20 cellular contexts compared by ENCODE assay signal in genomic region chr3:132605374-132605792, GRCh38. TPM values are rescaled to one million over a fixed set of nuclear protein-coding genes. Genes with fewer than 3 reads are reported as not detected.
DNase-seq lines count a peak whose midpoint lies in the region; ATAC-seq and TF ChIP-seq lines count a peak whose summit lies in the region.
"Had no signal": no experiment of that assay in that cellular context is flagged by ENCODE, and none has a peak within 500 bp of the region (broad histone marks: within the 10 kb centered on the region; RNA-seq: fewer than 3 reads in every experiment).

No MANE protein-coding gene starts in this region.

- no peak overlapping the region for H3K4me3 Mint-ChIP-seq in GM23338
- no peak overlapping the region for H3K4me3 Mint-ChIP-seq in stimulated activated naive B cell treated with anti-CD40 and anti-IgM and Interleukin-4, amounts not matched to agents 10 μg/mL and 1 μg/mL and 100 μg/mL, for 72 hours
- H3K4me3 Mint-ChIP-seq: activated naive CD8-positive, alpha-beta T cell treated with anti-CD3 and anti-CD28 coated beads, Interleukin-2, amount 50 U/mL, for 24 hours; CD8-positive, alpha-beta T cell; stimulated activated naive CD8-positive, alpha-beta T cell treated with anti-CD3 and anti-CD28 coated beads, Interleukin-15, amount 100 ng/mL, for 72 hours had no signal

- no peaks in the 10 kb centered on the region; the same call in 2 of the 3 replicates for H3K9me3 Mint-ChIP-seq in GM23338
- H3K9me3 Mint-ChIP-seq in stimulated activated naive B cell treated with anti-CD40 and anti-IgM and Interleukin-4, amounts not matched to agents 10 μg/mL and 1 μg/mL and 100 μg/mL, for 72 hours: peaks cover 8 to 12% of the 10 kb centered on the region in 2 donors
- H3K9me3 Mint-ChIP-seq: activated naive CD8-positive, alpha-beta T cell treated with anti-CD3 and anti-CD28 coated beads, Interleukin-2, amount 50 U/mL, for 24 hours had no signal

- ATAC-seq in GM23338: peak; percentile 29; the same call in 2 of the 3 replicates
- peak; percentile 44 to 63 for ATAC-seq in left cardiac atrium
- no peak for ATAC-seq in stimulated activated naive B cell treated with anti-CD40 and anti-IgM and Interleukin-4, amounts not matched to agents 10 μg/mL and 1 μg/mL and 100 μg/mL, for 72 hours (replicated peaks)
- no peak for ATAC-seq in HG03432 (IDR thresholded peaks at IDR 0.05; ENCODE audit: unreplicated experiment)
- ATAC-seq: activated naive CD8-positive, alpha-beta T cell treated with anti-CD3 and anti-CD28 coated beads, Interleukin-2, amount 50 U/mL, for 24 hours; CD8-positive, alpha-beta T cell; stimulated activated naive CD8-positive, alpha-beta T cell treated with anti-CD3 and anti-CD28 coated beads, Interleukin-15, amount 100 ng/mL, for 72 hours had no signal

- no peaks in the 10 kb centered on the region for H4K20me1 ChIP-seq in GM23338 (replicated peaks; ENCODE audit: insufficient read depth)

- no peak overlapping the region for H2AFZ ChIP-seq in GM23338

- no peaks in the 10 kb centered on the region for H3K27me3 ChIP-seq in GM23338 (ENCODE audit: insufficient read depth)

- H3F3A ChIP-seq in GM23338 (replicated peaks; ENCODE audit: low read depth): no peaks in the 10 kb centered on the region

- H3K27ac Mint-ChIP-seq in GM23338: no peak overlapping the region
- no peak overlapping the region for H3K27ac Mint-ChIP-seq in stimulated activated naive B cell treated with anti-CD40 and anti-IgM and Interleukin-4, amounts not matched to agents 10 μg/mL and 1 μg/mL and 100 μg/mL, for 72 hours
- H3K27ac Mint-ChIP-seq: activated naive CD8-positive, alpha-beta T cell treated with anti-CD3 and anti-CD28 coated beads, Interleukin-2, amount 50 U/mL, for 24 hours; CD8-positive, alpha-beta T cell had no signal

- H3K27ac ChIP-seq in GM23338 (ENCODE audit: low read depth): no peak overlapping the region

- DNase-seq in GM23338 (ENCODE audit: low spot score) (peak; percentile 39), astrocyte of the hippocampus (ENCODE audit: low read depth, low spot score) (peak; percentile 33), left cardiac atrium (no peak), retinal pigment epithelial cell (ENCODE audit: low read depth) (peak; percentile 52), HT-29 (ENCODE audit: low spot score) (no peak)
- DNase-seq in stimulated activated naive B cell treated with anti-CD40 and anti-IgM and Interleukin-4, amounts not matched to agents 10 μg/mL and 1 μg/mL and 100 μg/mL, for 72 hours: no peak
- DNase-seq in stimulated activated naive CD4-positive, alpha-beta T cell treated with Interleukin-2 at 50 U/mL for 16 hours (lab: John Stamatoyannopoulos, UW): no peak
- DNase-seq: activated CD4-positive, alpha-beta T cell treated with anti-CD3 and anti-CD28 coated beads, Interleukin-2, amount 50 U/mL, for 48 hours; activated naive CD8-positive, alpha-beta T cell treated with anti-CD3 and anti-CD28 coated beads, Interleukin-2, amount 50 U/mL, for 24 hours; CD8-positive, alpha-beta T cell; DMS79 treated with DMSO at 0.1 percent for 48 hours; H7; NCI-H345; NK-92 treated with Interleukin-12 subunit alpha and Interleukin-12 subunit beta, amount 100 ng/mL, for 24 hours; retina; RPMI8226; stimulated activated naive CD8-positive, alpha-beta T cell treated with anti-CD3 and anti-CD28 coated beads, Interleukin-15, amount 100 ng/mL, for 72 hours; T-helper 1 cell had no signal

- H3K27me3 Mint-ChIP-seq in GM23338 (ENCODE audit: insufficient read depth, low read depth, poor library complexity): no peaks in the 10 kb centered on the region
- no peaks in the 10 kb centered on the region for H3K27me3 Mint-ChIP-seq in stimulated activated naive B cell treated with anti-CD40 and anti-IgM and Interleukin-4, amounts not matched to agents 10 μg/mL and 1 μg/mL and 100 μg/mL, for 72 hours
- H3K27me3 Mint-ChIP-seq: activated naive CD8-positive, alpha-beta T cell treated with anti-CD3 and anti-CD28 coated beads, Interleukin-2, amount 50 U/mL, for 24 hours; stimulated activated naive CD8-positive, alpha-beta T cell treated with anti-CD3 and anti-CD28 coated beads, Interleukin-15, amount 100 ng/mL, for 72 hours had no signal

- peaks cover 16% of the 10 kb centered on the region for H3K4me1 Mint-ChIP-seq in GM23338
- peaks cover 0 to 5% of the 10 kb centered on the region in 2 donors for H3K4me1 Mint-ChIP-seq in stimulated activated naive B cell treated with anti-CD40 and anti-IgM and Interleukin-4, amounts not matched to agents 10 μg/mL and 1 μg/mL and 100 μg/mL, for 72 hours
- H3K4me1 Mint-ChIP-seq: stimulated activated naive CD8-positive, alpha-beta T cell treated with anti-CD3 and anti-CD28 coated beads, Interleukin-15, amount 100 ng/mL, for 72 hours had no signal

- H3K9me2 ChIP-seq in GM23338 (ENCODE audit: insufficient read depth): no peaks in the 10 kb centered on the region

- H3K4me3 ChIP-seq in GM23338 (no peak overlapping the region), retinal pigment epithelial cell (ENCODE audit: low read length) (no peak overlapping the region)

- peak overlapping the region; percentile 17 for H3K4me2 ChIP-seq in GM23338

- H3K79me2 ChIP-seq in GM23338 (replicated peaks; ENCODE audit: insufficient read depth): no peaks in the 10 kb centered on the region

- peaks cover 19% of the 10 kb centered on the region; the same call in 2 of the 3 replicates for H3K36me3 Mint-ChIP-seq in GM23338 (ENCODE audit: low read depth)
- peaks cover 42 to 60% of the 10 kb centered on the region in 2 donors for H3K36me3 Mint-ChIP-seq in stimulated activated naive B cell treated with anti-CD40 and anti-IgM and Interleukin-4, amounts not matched to agents 10 μg/mL and 1 μg/mL and 100 μg/mL, for 72 hours

- TF ChIP-seq CTCF in GM23338 (conservative IDR thresholded peaks at IDR 0.05; ENCODE audit: low read depth in 2 of 2) (no peak), retinal pigment epithelial cell (conservative IDR thresholded peaks at IDR 0.05; ENCODE audit: low read depth, low read length) (no peak)

- intact Hi-C loops in left cardiac atrium (cut with DNase I): loop anchor here in 1 of 2 donors (5.0 kb wide), 1 partner anchor 33 kb away; no protein-coding TSS in a partner anchor

- no peaks in the 10 kb centered on the region for H3K36me3 ChIP-seq in GM23338 (ENCODE audit: insufficient read depth)

- H3K4me1 ChIP-seq in GM23338 (ENCODE audit: insufficient read depth): peaks cover 15% of the 10 kb centered on the region

TF ChIP-seq in GM23338, 12 proteins besides CTCF, POLR2A, EP300 and RAD21 (continues in another document):
- no peak for TF ChIP-seq JUNB (IDR thresholded peaks at IDR 0.05; ENCODE audit: unreplicated experiment)
- no peak for TF ChIP-seq EZH2phosphoT487 (IDR thresholded peaks at IDR 0.05; ENCODE audit: unreplicated experiment)
- no peak for TF ChIP-seq EZH2 (IDR thresholded peaks at IDR 0.05; ENCODE audit: low read depth, unreplicated experiment)
- no peak for TF ChIP-seq ZNF331 (CRISPR knock-in tag; IDR thresholded peaks at IDR 0.05; ENCODE audit: low read depth)
- no peak for TF ChIP-seq CREB1 (CRISPR knock-in tag; IDR thresholded peaks at IDR 0.05; ENCODE audit: low read depth)
- TF ChIP-seq STAT1 (IDR thresholded peaks at IDR 0.05; ENCODE audit: unreplicated experiment): no peak
- TF ChIP-seq ZNF114 (CRISPR knock-in tag; IDR thresholded peaks at IDR 0.05): no peak
- no peak for TF ChIP-seq ETS1 (IDR thresholded peaks at IDR 0.05)
- TF ChIP-seq POLR2AphosphoS5 (IDR thresholded peaks at IDR 0.05; ENCODE audit: low read depth): no peak

RNA-seq across cellular contexts. Expression of gene ACKR4, which starts 8.3 kb away (rescaled TPM):
- not detected in 2 replicates for total RNA-seq in GM23338 (2014; rRNA removed; shearing (Covaris generic))
- 0.26 TPM in 1 of 2 replicates, not detected in the other for polyA plus RNA-seq in GM23338 (2016; fragmentation: Nextera tagmentation; extraction: Ambion mirVana)
- total RNA-seq in left cardiac atrium: 1 to 10 TPM; 2.1 to 3.7 TPM
- total RNA-seq in HT-29 (2014; rRNA removed; shearing (Covaris generic)): 0.37 and 0.43 TPM in 2 replicates
- total RNA-seq: H7 had no signal
- polyA plus RNA-seq: neural cell had no signal

RNA-seq across cellular contexts. Expression of gene ACAD11, which starts 54.2 kb away (rescaled TPM):
- total RNA-seq in GM23338 (2014; rRNA removed; shearing (Covaris generic)): 10.8 and 17.1 TPM in 2 replicates
- 8.8 and 11.4 TPM in 2 replicates for polyA plus RNA-seq in GM23338 (2016; fragmentation: Nextera tagmentation; extraction: Ambion mirVana)
- 10 to 100 TPM; 14.1 to 18.6 TPM for total RNA-seq in left cardiac atrium
- total RNA-seq in HT-29 (2014; rRNA removed; shearing (Covaris generic)): 6.2 and 10.9 TPM in 2 replicates

RNA-seq across cellular contexts. Expression of gene UBA5, which starts 54.7 kb away (rescaled TPM):
- total RNA-seq in GM23338 (2014; rRNA removed; shearing (Covaris generic)): 51.5 and 52.2 TPM in 2 replicates
- polyA plus RNA-seq in GM23338 (2016; fragmentation: Nextera tagmentation; extraction: Ambion mirVana): 17.9 and 22.8 TPM in 2 replicates
- 10 to 100 TPM; 27.3 to 41.2 TPM for total RNA-seq in left cardiac atrium
- 104 and 110 TPM in 2 replicates for total RNA-seq in HT-29 (2014; rRNA removed; shearing (Covaris generic))

Comparison
In these comparisons a context has a peak if more than half of its experiments do, and no peak if none do; other contexts are left out.
1. ATAC-seq: peak in GM23338 (single experiment) and left cardiac atrium (2 of 2); none in stimulated activated naive B cell treated with anti-CD40 and anti-IgM and Interleukin-4, amounts not matched to agents 10 μg/mL and 1 μg/mL and 100 μg/mL, for 72 hours (0 of 2) and HG03432 (single experiment).
2. DNase-seq: peak in GM23338 (single experiment), astrocyte of the hippocampus (single experiment) and retinal pigment epithelial cell (single experiment); none in left cardiac atrium (single experiment), stimulated activated naive B cell treated with anti-CD40 and anti-IgM and Interleukin-4, amounts not matched to agents 10 μg/mL and 1 μg/mL and 100 μg/mL, for 72 hours (single experiment), stimulated activated naive CD4-positive, alpha-beta T cell treated with Interleukin-2 at 50 U/mL for 16 hours (single experiment) and HT-29 (single experiment).